ENCODE assay signal across 8 cellular contexts in genomic region chr19:6279931-6280591, GRCh38. TPM values are rescaled to one million over a fixed set of nuclear protein-coding genes. Genes with fewer than 3 reads are reported as not detected.
DNase-seq lines count a peak whose midpoint lies in the region; ATAC-seq and TF ChIP-seq lines count a peak whose summit lies in the region.

Gene MLLT1 (minus strand): TSS chr19:6279975. CDS start chr19:6279784, 191 bp downstream.

- intact Hi-C loops in adrenal gland (cut with DNase I), result loop anchor here in 1 of 2 donors (5.0 kb wide), 1 partner anchor 58 kb away; no protein-coding TSS in a partner anchor
- intact Hi-C loops in heart right ventricle (cut with DNase I), result loop anchor here in 6 of 10 donors (5.0 kb wide), 5 partner anchors 43 to 63 kb away; no protein-coding TSS in a partner anchor
- intact Hi-C loops in posterior vena cava (cut with DNase I), result loop anchor here (5.0 to 10.0 kb wide), 2 partner anchors 63 to 135 kb away; no protein-coding TSS in a partner anchor
- intact Hi-C loops in upper lobe of right lung (cut with DNase I), result loop anchor here (10.0 kb wide), 1 partner anchor 55 kb away; no protein-coding TSS in a partner anchor

- H3K4me1 ChIP-seq in adrenal gland (replicated peaks in 1 of 2) (peaks cover 0 to 40% of the 10 kb centered on the region in 2 donors), heart right ventricle (peaks cover 9 to 47% (median 39%) of the 10 kb centered on the region in 9 donors), upper lobe of right lung (peaks cover 41% of the 10 kb centered on the region)

- peak in 1 of 2 donors; percentile 42 for TF ChIP-seq POLR2A in adrenal gland (IDR thresholded peaks at IDR 0.05)

- DNase-seq in NCI-H1436 treated with DMSO at 0.1 percent for 48 hours (lab: John Stamatoyannopoulos, UW), result peak; percentile 41
- DNase-seq in T-helper 1 cell, result peak; percentile 87 to 98 (median 91)
- DNase-seq in adrenal gland, result peak; percentile 97 to 99 (median 98)
- DNase-seq in heart right ventricle, result peak; percentile 98
- DNase-seq in posterior vena cava (ENCODE audit: low spot score), result peak; percentile 99
- peak; percentile 99 for DNase-seq in upper lobe of right lung

- 4 to 37% (median 8%) methylated on average over 7 to 65 of the region's 66 CpGs for WGBS in adrenal gland, 4 donors
- WGBS in heart right ventricle, 2 donors, result 3 to 4% methylated on average over 60 to 66 of the region's 66 CpGs

- no peaks in the 10 kb centered on the region for H3K9me3 ChIP-seq in adrenal gland (replicated peaks in 1 of 3)
- H3K9me3 ChIP-seq in heart right ventricle, result no peaks in the 10 kb centered on the region
- H3K9me3 ChIP-seq in upper lobe of right lung, result no peaks in the 10 kb centered on the region

- TF ChIP-seq CTCF in GM12874 (IDR thresholded peaks at IDR 0.05; ENCODE audit: insufficient read depth, low read depth, low read length) (peak; percentile 86), adrenal gland (IDR thresholded peaks at IDR 0.05) (peak in 5 of 6 experiments; percentile 33 to 77 (median 52)), heart right ventricle (IDR thresholded peaks at IDR 0.05) (peak; percentile 65 to 91 (median 75)), upper lobe of right lung (IDR thresholded peaks at IDR 0.05) (peak; percentile 67)

- H3K4me3 ChIP-seq in adrenal gland, result peak within 1 kb of the TSS; percentile 56 to 97 (median 71)
- H3K4me3 ChIP-seq in heart right ventricle, result peak within 1 kb of the TSS; percentile 60 to 98 (median 85)
- H3K4me3 ChIP-seq in upper lobe of right lung, result peak within 1 kb of the TSS; percentile 87

- H3K36me3 ChIP-seq in adrenal gland (replicated peaks in 1 of 2) (no peaks in the 10 kb centered on the region), heart right ventricle (peaks cover 0 to 12% (median 0%) of the 10 kb centered on the region in 9 donors), upper lobe of right lung (no peaks in the 10 kb centered on the region)

- H3K27me3 ChIP-seq in adrenal gland, result no peaks in the 10 kb centered on the region
- no peaks in the 10 kb centered on the region for H3K27me3 ChIP-seq in heart right ventricle
- no peaks in the 10 kb centered on the region for H3K27me3 ChIP-seq in upper lobe of right lung

- peak within 1 kb of the TSS; percentile 4 to 95 (median 79) for H3K27ac ChIP-seq in adrenal gland
- peak within 1 kb of the TSS; percentile 17 to 95 (median 77) for H3K27ac ChIP-seq in heart right ventricle
- H3K27ac ChIP-seq in upper lobe of right lung, result peak within 1 kb of the TSS; percentile 81

- ATAC-seq in HG02763 (IDR thresholded peaks at IDR 0.05; ENCODE audit: unreplicated experiment), result peak; percentile 92
- ATAC-seq in heart right ventricle, result peak; percentile 96 to 99 (median 98)
- ATAC-seq in upper lobe of right lung, result peak; percentile 99

RNA-seq across cellular contexts. Expression of gene MLLT1, which starts in this region (rescaled TPM):
- total RNA-seq in adrenal gland, result 10 to 100 TPM; 15.5 to 66.3 (median 31.9) TPM
- polyA plus RNA-seq in adrenal gland, result 10 to 100 TPM; 10.4 to 41.1 (median 33.6) TPM
- 10 to 100 TPM; 27.6 to 48.3 (median 32.4) TPM for total RNA-seq in heart right ventricle
- polyA plus RNA-seq in heart right ventricle, result 10 to 100 TPM; 21.4 to 28.7 TPM
- 10 to 100 TPM; 49.2 to 52.0 TPM for total RNA-seq in posterior vena cava
- 73.4 TPM for total RNA-seq in upper lobe of right lung

Comparison
In these comparisons a context has a peak if more than half of its experiments do, and no peak if none do; other contexts are left out.
1. Peak in every context shown above with its lines: DNase-seq, ATAC-seq, H3K4me3 ChIP-seq and H3K27ac ChIP-seq.
2. DNase-seq: peak in every context shown above with its lines; median percentile 99 in posterior vena cava; 99 in upper lobe of right lung; 98 in adrenal gland; 98 in heart right ventricle; 91 in T-helper 1 cell; 41 in NCI-H1436 treated with DMSO at 0.1 percent for 48 hours.